1 cellular context compared by ENCODE assay signal in the genomic region with DNA sequence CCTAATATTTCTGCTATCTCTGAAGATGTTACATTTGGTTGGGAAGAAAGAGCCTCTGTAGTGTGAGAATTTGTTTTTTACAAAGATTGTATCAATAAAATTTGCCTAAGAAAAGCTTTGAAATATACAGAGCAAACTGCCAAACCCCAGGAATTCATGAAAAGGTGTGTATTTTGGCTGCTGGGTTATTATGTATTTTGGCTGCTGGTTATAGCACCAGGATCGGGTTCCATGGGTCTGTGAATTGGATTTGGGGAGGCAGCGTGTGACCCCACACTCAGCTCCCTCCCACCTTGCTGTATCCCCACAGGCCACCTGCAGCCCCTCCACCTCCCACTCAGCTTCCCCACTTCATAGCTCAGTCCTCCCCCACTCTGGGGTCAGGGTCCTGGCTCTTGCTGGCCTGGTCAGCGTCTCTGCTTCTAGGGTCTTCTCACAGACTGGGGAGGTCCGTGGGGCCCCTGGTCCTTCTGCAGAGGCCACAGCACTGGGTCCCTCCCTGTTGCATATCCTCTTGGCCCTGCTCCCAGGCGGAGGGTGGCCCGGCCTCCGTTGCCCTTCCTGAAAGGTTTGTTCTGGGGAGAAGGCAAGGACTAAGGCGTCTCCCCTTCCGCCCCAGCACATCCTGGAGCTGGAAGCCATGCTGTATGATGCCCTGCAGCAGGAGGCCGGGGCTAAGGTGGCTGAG.
TF ChIP-seq lines count a peak whose summit lies in the region.

No MANE protein-coding gene starts in this region.

TF ChIP-seq in H1, 55 proteins besides CTCF, POLR2A, EP300 and RAD21:
- TF ChIP-seq TBP (IDR thresholded peaks at IDR 0.05; ENCODE audit: low read depth, low read length) = no peak
